ENCODE assay signal across 1 cellular context in genomic region chr18:500556-501405, GRCh38.
A peak's percentile ranks its signal among the peaks of the same experiment; 100 is the strongest.
TF ChIP-seq lines count a peak whose summit lies in the region.

COLEC12 (minus strand) TSS chr18:500701; CDS start chr18:500514, 187 bp downstream.

TF ChIP-seq in HepG2, 621 proteins besides CTCF, POLR2A, EP300 and RAD21 (continued from another document):
- peak; percentile 76 for TF ChIP-seq ZNF800 (CRISPR knock-in tag; IDR thresholded peaks at IDR 0.05)
TF ChIP-seq in HepG2: peak in this region for 2.
